ENCODE assay signal across 9 cellular contexts in genomic region chr15:33126559-33127290, GRCh38.
A peak's percentile ranks its signal among the peaks of the same experiment; 100 is the strongest.
DNase-seq lines count a peak whose midpoint lies in the region; ATAC-seq, FAIRE-seq and TF ChIP-seq lines count a peak whose summit lies in the region.
"Had no signal": no experiment of that assay in that cellular context is flagged by ENCODE, and none has a peak within 500 bp of the region (broad histone marks: within the 10 kb centered on the region; RNA-seq: fewer than 3 reads in every experiment).

No MANE protein-coding gene starts in this region.

- H3K27ac ChIP-seq in endothelial cell of umbilical vein (ENCODE audit: insufficient read depth, low read depth, low read length) (peak overlapping the region; percentile 13), stomach (peak overlapping the region in 1 of 5 donors; percentile 8)

- H3K9me3 Mint-ChIP-seq in activated CD4-positive, alpha-beta T cell treated with anti-CD3 and anti-CD28 coated beads, Interleukin-2, amount 10 ng/mL, durations not matched to agents 24 days and 14 days = peaks cover 5% of the 10 kb centered on the region
- peaks cover 0 to 2% of the 10 kb centered on the region in 2 donors for H3K9me3 Mint-ChIP-seq in natural killer cell

- H3K9ac ChIP-seq in endothelial cell of umbilical vein (replicated peaks; ENCODE audit: extremely low read depth, insufficient read depth, low read length) = no peak overlapping the region

- WGBS in stomach, 5 donors = 19 to 25% (median 22%) methylated on average over 13 of the region's 13 CpGs

- no peak for TF ChIP-seq POLR2A in endothelial cell of umbilical vein (IDR thresholded peaks at IDR 0.05; ENCODE audit: low read depth, low read length)
- no peak for TF ChIP-seq POLR2A in stomach (IDR thresholded peaks at IDR 0.05)

- no peak for TF ChIP-seq EP300 in stomach (IDR thresholded peaks at IDR 0.05)

- FAIRE-seq in endothelial cell of umbilical vein (lab: Jason Lieb, UNC) = peak; percentile 98

- H3K27me3 Mint-ChIP-seq in activated CD4-positive, alpha-beta T cell treated with anti-CD3 and anti-CD28 coated beads, Interleukin-2, amount 10 ng/mL, durations not matched to agents 24 days and 14 days = peaks cover 2% of the 10 kb centered on the region
- H3K27me3 Mint-ChIP-seq in natural killer cell (ENCODE audit: low read depth in 2 of 2) = no peaks in the 10 kb centered on the region

- H3K27me3 ChIP-seq in endothelial cell of umbilical vein (ENCODE audit: control insufficient read depth in 2 of 2, insufficient read depth in 2 of 2, low read length in 2 of 2) = no peaks in the 10 kb centered on the region
- no peaks in the 10 kb centered on the region for H3K27me3 ChIP-seq in stomach

- H3K4me1 Mint-ChIP-seq in activated CD4-positive, alpha-beta T cell treated with anti-CD3 and anti-CD28 coated beads, Interleukin-2, amount 10 ng/mL, durations not matched to agents 24 days and 14 days = peaks cover 12% of the 10 kb centered on the region
- peaks cover 23 to 29% of the 10 kb centered on the region in 2 donors for H3K4me1 Mint-ChIP-seq in natural killer cell

- BruUV-seq in endothelial cell of umbilical vein (replicated peaks; lab: Mats Ljungman, UMichigan) = no TSS peak

- dilution Hi-C loops in endothelial cell of umbilical vein (cut with MboI; ENCODE audit: extremely low pct_ligation_motif_present, low sequenced_read_pairs) = no loop called here

- intact Hi-C loops in activated CD4-positive, alpha-beta T cell treated with anti-CD3 and anti-CD28 coated beads, Interleukin-2, amount 10 ng/mL, durations not matched to agents 24 days and 14 days (cut with micrococcal nuclease) = no loop called here
- intact Hi-C loops in endothelial cell of umbilical vein (cut with micrococcal nuclease) (loop anchor here (1.0 to 10.0 kb wide), 3 partner anchors 15 to 598 kb away; no protein-coding TSS in a partner anchor), natural killer cell (cut with micrococcal nuclease) (no loop called here), stomach (cut with DNase I; ENCODE audit: low total_unique reads) (no loop called here)

- H3K9me3 ChIP-seq in endothelial cell of umbilical vein (replicated peaks; ENCODE audit: control insufficient read depth, insufficient read depth, low read length) (no peaks in the 10 kb centered on the region), stomach (no peaks in the 10 kb centered on the region)

- peak overlapping the region; percentile 25 for H2AFZ ChIP-seq in endothelial cell of umbilical vein (ENCODE audit: low read depth, low read length)

- H3K36me3 ChIP-seq in endothelial cell of umbilical vein (ENCODE audit: control insufficient read depth in 2 of 2, extremely low read depth in 1 of 2, insufficient read depth in 2 of 2, low read length in 2 of 2) = no peaks in the 10 kb centered on the region
- H3K36me3 ChIP-seq in stomach = no peaks in the 10 kb centered on the region

- H4K20me1 ChIP-seq in endothelial cell of umbilical vein (replicated peaks; ENCODE audit: control insufficient read depth, extremely low read depth, insufficient read depth, low read length) = no peaks in the 10 kb centered on the region

- ATAC-seq in GM18511 (IDR thresholded peaks at IDR 0.05; ENCODE audit: unreplicated experiment) = peak; percentile 78
- peak; percentile 48 to 65 (median 57) for ATAC-seq in natural killer cell
- no peak for ATAC-seq in HG03097 (IDR thresholded peaks at IDR 0.05; ENCODE audit: low FRiP score, unreplicated experiment)

- CTCF ChIA-PET in endothelial cell of umbilical vein (lab: Charles Lee) = interaction anchor here (0.5 to 3.5 kb wide), 5 partner anchors 28 to 1970 kb away, joined by 3 to 14 read pairs (median 3); no protein-coding TSS in a partner anchor

- DNase-seq in NCI-H2171 treated with DMSO at 0.1 percent for 48 hours (lab: John Stamatoyannopoulos, UW) (peak; percentile 98), endothelial cell of umbilical vein (ENCODE audit: low read depth, low spot score) (peak; percentile 97), natural killer cell (peak; percentile 21), stomach (peak; percentile 67), cortex of kidney (lab: John Stamatoyannopoulos, UW) (no peak)
- DNase-seq in activated CD4-positive, alpha-beta T cell treated with anti-CD3 and anti-CD28 coated beads, Interleukin-2, amount 10 ng/mL, durations not matched to agents 24 days and 14 days = peak; percentile 71
- DNase-seq: activated B cell treated with CpG ODN at 0.5 μM for 24 hours had no signal

- H3K27ac Mint-ChIP-seq in activated CD4-positive, alpha-beta T cell treated with anti-CD3 and anti-CD28 coated beads, Interleukin-2, amount 10 ng/mL, durations not matched to agents 24 days and 14 days = no peak overlapping the region
- H3K27ac Mint-ChIP-seq in natural killer cell = peak overlapping the region in 1 of 2 donors; percentile 81
- H3K27ac Mint-ChIP-seq: activated B cell treated with CpG ODN at 0.5 μM for 24 hours had no signal

- H3K4me3 ChIP-seq in endothelial cell of umbilical vein (replicated peaks in 1 of 3; ENCODE audit: insufficient read depth in 1 of 3, low read depth in 1 of 3, low read length in 3 of 3) (peak overlapping the region in 1 of 3 experiments; percentile 29), stomach (no peak overlapping the region)

- peak overlapping the region; percentile 80 for H3K4me2 ChIP-seq in endothelial cell of umbilical vein (ENCODE audit: insufficient read depth, low read length)

- H3K9me1 ChIP-seq in endothelial cell of umbilical vein (replicated peaks; ENCODE audit: control insufficient read depth, extremely low read depth, insufficient read depth, low read length) = no peaks in the 10 kb centered on the region

- H3K4me3 Mint-ChIP-seq in activated CD4-positive, alpha-beta T cell treated with anti-CD3 and anti-CD28 coated beads, Interleukin-2, amount 10 ng/mL, durations not matched to agents 24 days and 14 days = no peak overlapping the region
- peak overlapping the region; percentile 41 for H3K4me3 Mint-ChIP-seq in natural killer cell
- H3K4me3 Mint-ChIP-seq: activated B cell treated with CpG ODN at 0.5 μM for 24 hours had no signal

- TF ChIP-seq CTCF in endothelial cell of umbilical vein (IDR thresholded peaks at IDR 0.05; ENCODE audit: extremely low read depth in 1 of 2, insufficient read depth in 1 of 2, low read depth in 1 of 2, low read length in 2 of 2) = no peak
- TF ChIP-seq CTCF in natural killer cell (IDR thresholded peaks at IDR 0.05) = no peak
- TF ChIP-seq CTCF in stomach (IDR thresholded peaks at IDR 0.05) = no peak

- H3K4me1 ChIP-seq in endothelial cell of umbilical vein (ENCODE audit: control insufficient read depth, extremely low read depth, insufficient read depth, low read length) (peaks cover 19% of the 10 kb centered on the region), stomach (peaks cover 8 to 13% (median 10%) of the 10 kb centered on the region in 4 donors)

- H3K79me2 ChIP-seq in endothelial cell of umbilical vein (ENCODE audit: control insufficient read depth, insufficient read depth, low read length) = no peaks in the 10 kb centered on the region

- no peaks in the 10 kb centered on the region for H3K36me3 Mint-ChIP-seq in activated CD4-positive, alpha-beta T cell treated with anti-CD3 and anti-CD28 coated beads, Interleukin-2, amount 10 ng/mL, durations not matched to agents 24 days and 14 days (ENCODE audit: low read depth)
- no peaks in the 10 kb centered on the region for H3K36me3 Mint-ChIP-seq in natural killer cell

- POLR2A ChIA-PET in endothelial cell of umbilical vein (lab: Charles Lee) = no interaction called here

TF ChIP-seq in endothelial cell of umbilical vein, 7 proteins besides CTCF, POLR2A, EP300 and RAD21:
- no peak for TF ChIP-seq JUN (IDR thresholded peaks at IDR 0.05; ENCODE audit: borderline replicate concordance, insufficient read depth, insufficient read length, low read depth)
- TF ChIP-seq POLR2AphosphoS5 (IDR thresholded peaks at IDR 0.05; ENCODE audit: insufficient read depth, low read depth, low read length) = peak; percentile 43
